Comparison of ENCODE assay signal across 20 cellular contexts in genomic region chr1:4210043-4210442, GRCh38.
"Had no signal": no experiment of that assay in that cellular context is flagged by ENCODE, and none has a peak within 500 bp of the region (broad histone marks: within the 10 kb centered on the region; RNA-seq: fewer than 3 reads in every experiment).

No MANE protein-coding gene starts in this region.

- DNase-seq: colonic mucosa; cortex of kidney; effector CD8-positive, alpha-beta T cell; effector memory CD8-positive, alpha-beta T cell; endodermal cell; erythroblast; foreskin melanocyte; gastrocnemius medialis; glutamatergic neuron; head of caudate nucleus; heart right ventricle; hippocampal formation; left cardiac atrium; left lung; left ventricle myocardium superior; lower lobe of right lung; mesenchymal stem cell; midbrain had no signal

- H3K27ac ChIP-seq: colonic mucosa, epithelial cell of prostate, gastrocnemius medialis, heart right ventricle, left lung, lower lobe of right lung had no signal

- ATAC-seq: effector memory CD8-positive, alpha-beta T cell; esophagus mucosa; gastrocnemius medialis; heart right ventricle; left cardiac atrium; left lung; left ventricle myocardium superior; lower lobe of right lung had no signal

- H3K9me3 ChIP-seq: colonic mucosa, gastrocnemius medialis had no signal

- H3K36me3 ChIP-seq: colonic mucosa, gastrocnemius medialis, heart right ventricle, left lung, lower lobe of right lung had no signal

- H3K4me3 ChIP-seq: colonic mucosa, gastrocnemius medialis, heart right ventricle, left lung, lower lobe of right lung had no signal

- H3K27me3 ChIP-seq: colonic mucosa, gastrocnemius medialis had no signal

- H3K4me1 ChIP-seq: colonic mucosa, gastrocnemius medialis, heart right ventricle, left lung, lower lobe of right lung had no signal
